Comparison of ENCODE assay signal across 22 cellular contexts in the genomic region with DNA sequence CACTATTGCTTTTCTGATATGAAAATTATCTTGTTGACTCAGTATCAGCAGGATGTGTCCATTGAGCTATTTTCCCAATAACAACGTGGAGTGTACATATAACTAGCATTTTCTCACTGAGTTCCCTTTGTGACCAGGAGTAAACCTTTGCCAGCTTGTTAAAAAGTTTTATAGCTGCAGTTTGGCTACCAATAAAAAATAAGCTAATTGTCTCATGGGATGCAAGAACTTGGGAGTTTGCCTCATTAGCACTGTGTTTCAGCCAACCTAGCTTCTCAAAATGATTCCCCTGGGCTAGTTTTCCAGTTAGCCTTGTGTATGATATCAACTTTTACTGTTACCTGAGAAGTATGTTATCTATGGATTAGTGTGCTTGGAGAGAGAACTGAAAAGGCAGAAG. TPM values are rescaled to one million over a fixed set of nuclear protein-coding genes. Genes with fewer than 3 reads are reported as not detected.
DNase-seq lines count a peak whose midpoint lies in the region; ATAC-seq and TF ChIP-seq lines count a peak whose summit lies in the region.
"Had no signal": no experiment of that assay in that cellular context is flagged by ENCODE, and none has a peak within 500 bp of the region (broad histone marks: within the 10 kb centered on the region; RNA-seq: fewer than 3 reads in every experiment).

No MANE protein-coding gene starts in this region.

- H2AFZ ChIP-seq in OCI-LY3 (ENCODE audit: low read depth, low read length), result 0 out of 2 replicates have a peak overlapping the region, but pooled peaks have one; percentile 22
- H2AFZ ChIP-seq: GM23338 had no signal

- DNase-seq in left colon, result no peak
- no peak for DNase-seq in SK-N-DZ (ENCODE audit: low spot score)
- no peak for DNase-seq in BE2C
- no peak for DNase-seq in DMS153 (lab: John Stamatoyannopoulos, UW)
- no peak for DNase-seq in glutamatergic neuron
- DNase-seq: AML-193; Calu3; CD8-positive, alpha-beta T cell; DMS53; DND-41; EL; HCEC 1CT; HFFc6; Kasumi-1; KG1 had no signal

- no peak overlapping the region for H3K4me3 Mint-ChIP-seq in glutamatergic neuron (ENCODE audit: unreplicated experiment)
- H3K4me3 Mint-ChIP-seq: CD8-positive, alpha-beta T cell; GM23338; HFFc6 had no signal

- intact Hi-C loops in left colon (cut with DNase I, micrococcal nuclease), result no loop called here

- POLR2A ChIA-PET in HEK293 (lab: Yijun Ruan, JAX), result no interaction called here

- no peak overlapping the region for H3K9ac ChIP-seq in OCI-LY3 (ENCODE audit: low read length)
- H3K9ac ChIP-seq: BLaER1 had no signal

- no peak overlapping the region for H3K4me3 ChIP-seq in HEK293 (ENCODE audit: low read depth, low read length)
- H3K4me3 ChIP-seq in OCI-LY3 (ENCODE audit: low read length), result no peak overlapping the region
- H3K4me3 ChIP-seq in BE2C (ENCODE audit: low read depth, low read length), result no peak overlapping the region
- H3K4me3 ChIP-seq: A549, BLaER1, GM23338 had no signal

- H3K27me3 ChIP-seq in OCI-LY3 (ENCODE audit: low read depth, low read length), result no peaks in the 10 kb centered on the region
- H3K27me3 ChIP-seq in BE2C, result no peaks in the 10 kb centered on the region; the same call in 1 of the 2 replicates
- H3K27me3 ChIP-seq: BLaER1 had no signal

- H3K79me2 ChIP-seq in OCI-LY3 (ENCODE audit: low read length), result no peaks in the 10 kb centered on the region

- CTCF ChIA-PET in HEK293 (lab: Yijun Ruan, JAX), result interaction anchor here (0.9 kb wide), 1 partner anchor 15 kb away, joined by 5 read pairs; no protein-coding TSS in a partner anchor

- peaks cover 5% of the 10 kb centered on the region for H3K27me3 Mint-ChIP-seq in glutamatergic neuron (ENCODE audit: unreplicated experiment)

- H3K27ac ChIP-seq in HEK293 (ENCODE audit: extremely low read depth, low read depth, low read length) (peak overlapping the region; percentile 60), OCI-LY3 (ENCODE audit: low read length) (no peak overlapping the region)
- H3K27ac ChIP-seq: A549, BLaER1 had no signal

- H3K27ac Mint-ChIP-seq in glutamatergic neuron (ENCODE audit: unreplicated experiment), result no peak overlapping the region
- H3K27ac Mint-ChIP-seq: CD8-positive, alpha-beta T cell; GM23338; HFFc6 had no signal

- H3K4me2 ChIP-seq in OCI-LY3 (ENCODE audit: low read length), result no peak overlapping the region
- H3K4me2 ChIP-seq: A549, BLaER1, GM23338 had no signal

- H4K20me1 ChIP-seq in OCI-LY3 (ENCODE audit: insufficient read depth, low read length), result no peaks in the 10 kb centered on the region
- H4K20me1 ChIP-seq: BLaER1 had no signal

- TF ChIP-seq CTCF in HEK293 (tag by site-specific recombination; IDR thresholded peaks at IDR 0.05) (no peak), OCI-LY3 (IDR thresholded peaks at IDR 0.05; ENCODE audit: low read depth, low read length) (no peak), BE2C (IDR thresholded peaks at IDR 0.05; ENCODE audit: low read depth, low read length) (no peak), glutamatergic neuron (IDR thresholded peaks at IDR 0.05; ENCODE audit: partially characterized antibody, unreplicated experiment) (no peak)

- H3K9me3 ChIP-seq in HEK293 (ENCODE audit: control insufficient read depth, insufficient read depth, low read depth, low read length) (no peaks in the 10 kb centered on the region), OCI-LY3 (ENCODE audit: insufficient read depth, low read length) (no peaks in the 10 kb centered on the region), BE2C (no peaks in the 10 kb centered on the region)
- H3K9me3 ChIP-seq: A549, BLaER1 had no signal

- H3K9me3 Mint-ChIP-seq in glutamatergic neuron (ENCODE audit: unreplicated experiment), result no peaks in the 10 kb centered on the region
- H3K9me3 Mint-ChIP-seq: CD8-positive, alpha-beta T cell; GM23338; HFFc6 had no signal

- H3K4me1 ChIP-seq in HEK293 (ENCODE audit: control insufficient read depth, insufficient read depth, low read length) (no peaks in the 10 kb centered on the region), OCI-LY3 (ENCODE audit: low read length) (peaks cover 4% of the 10 kb centered on the region; the same call in 1 of the 2 replicates), BE2C (no peaks in the 10 kb centered on the region)
- H3K4me1 ChIP-seq: BLaER1 had no signal

- no peaks in the 10 kb centered on the region for H3K36me3 ChIP-seq in HEK293 (ENCODE audit: control insufficient read depth in 2 of 2, insufficient read depth in 1 of 2, low read length in 2 of 2)
- H3K36me3 ChIP-seq in OCI-LY3 (replicated peaks; ENCODE audit: low read depth, low read length), result no peaks in the 10 kb centered on the region
- no peaks in the 10 kb centered on the region for H3K36me3 ChIP-seq in BE2C
- H3K36me3 ChIP-seq: BLaER1 had no signal

- H3K4me1 Mint-ChIP-seq in glutamatergic neuron (ENCODE audit: low read depth, unreplicated experiment), result no peaks in the 10 kb centered on the region

- H3K36me3 Mint-ChIP-seq in glutamatergic neuron (ENCODE audit: unreplicated experiment), result no peaks in the 10 kb centered on the region
- H3K36me3 Mint-ChIP-seq: CD8-positive, alpha-beta T cell had no signal

- ATAC-seq in left colon, result peak; percentile 71
- ATAC-seq: A549; CD8-positive, alpha-beta T cell; GM23338; HepG2 had no signal

TF ChIP-seq in HEK293, 187 proteins besides CTCF, POLR2A, EP300 and RAD21 (continues in another document):
- TF ChIP-seq ZNF175 (tag by site-specific recombination; IDR thresholded peaks at IDR 0.05) (no peak), ZNF701 (tag by site-specific recombination; IDR thresholded peaks at IDR 0.05) (no peak), ZNF157 (tag by site-specific recombination; IDR thresholded peaks at IDR 0.05) (no peak), ZNF561 (tag by site-specific recombination; IDR thresholded peaks at IDR 0.05; ENCODE audit: borderline replicate concordance) (peak; percentile 56; the same call in 1 of the 2 replicates), ZFP37 (tag by site-specific recombination; IDR thresholded peaks at IDR 0.05) (no peak), ZNF792 (tag by site-specific recombination; IDR thresholded peaks at IDR 0.05) (peak; percentile 62; the same call in 1 of the 2 replicates), ZIC2 (tag by site-specific recombination; IDR thresholded peaks at IDR 0.05) (peak; percentile 13; the same call in 1 of the 2 replicates), ZBTB48 (tag by site-specific recombination; IDR thresholded peaks at IDR 0.05) (no peak), ZNF626 (tag by site-specific recombination; IDR thresholded peaks at IDR 0.05) (no peak)
- TF ChIP-seq, protein P1, sequence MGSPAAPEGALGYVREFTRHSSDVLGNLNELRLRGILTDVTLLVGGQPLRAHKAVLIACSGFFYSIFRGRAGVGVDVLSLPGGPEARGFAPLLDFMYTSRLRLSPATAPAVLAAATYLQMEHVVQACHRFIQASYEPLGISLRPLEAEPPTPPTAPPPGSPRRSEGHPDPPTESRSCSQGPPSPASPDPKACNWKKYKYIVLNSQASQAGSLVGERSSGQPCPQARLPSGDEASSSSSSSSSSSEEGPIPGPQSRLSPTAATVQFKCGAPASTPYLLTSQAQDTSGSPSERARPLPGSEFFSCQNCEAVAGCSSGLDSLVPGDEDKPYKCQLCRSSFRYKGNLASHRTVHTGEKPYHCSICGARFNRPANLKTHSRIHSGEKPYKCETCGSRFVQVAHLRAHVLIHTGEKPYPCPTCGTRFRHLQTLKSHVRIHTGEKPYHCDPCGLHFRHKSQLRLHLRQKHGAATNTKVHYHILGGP (tag by site-specific recombination; IDR thresholded peaks at IDR 0.05), result no peak
- TF ChIP-seq, protein P2, sequence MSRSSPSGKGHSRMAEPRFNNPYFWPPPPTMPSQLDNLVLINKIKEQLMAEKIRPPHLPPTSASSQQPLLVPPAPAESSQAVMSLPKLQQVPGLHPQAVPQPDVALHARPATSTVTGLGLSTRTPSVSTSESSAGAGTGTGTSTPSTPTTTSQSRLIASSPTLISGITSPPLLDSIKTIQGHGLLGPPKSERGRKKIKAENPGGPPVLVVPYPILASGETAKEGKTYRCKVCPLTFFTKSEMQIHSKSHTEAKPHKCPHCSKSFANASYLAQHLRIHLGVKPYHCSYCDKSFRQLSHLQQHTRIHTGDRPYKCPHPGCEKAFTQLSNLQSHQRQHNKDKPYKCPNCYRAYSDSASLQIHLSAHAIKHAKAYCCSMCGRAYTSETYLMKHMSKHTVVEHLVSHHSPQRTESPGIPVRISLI (tag by site-specific recombination; IDR thresholded peaks at IDR 0.05), result no peak

RNA-seq across cellular contexts. Expression of a gene that starts 24.9 kb away (rescaled TPM):
- total RNA-seq in left colon (10 to 100 TPM; 61.3 to 84.7 TPM), glutamatergic neuron (ENCODE audit: unreplicated experiment) (250 TPM)
- polyA plus RNA-seq in SK-N-DZ (2014; cell fraction: cytosol; rRNA removed), result 35.5 and 43.6 TPM in 2 replicates
- polyA plus RNA-seq in SK-N-DZ (2014; cell fraction: nucleus; rRNA removed), result 27.1 and 29.5 TPM in 2 replicates
- polyA plus RNA-seq in BE2C (2012; ENCODE audit: insufficient read depth, insufficient read length, low read depth), result 58.4 TPM

RNA-seq across cellular contexts. Expression of a gene that starts 43.3 kb away (rescaled TPM):
- under 1 TPM in 1 of 2 donors, not detected in 1; 0.17 TPM for total RNA-seq in left colon
- polyA plus RNA-seq in SK-N-DZ (2014; cell fraction: cytosol; rRNA removed), result not detected in 2 replicates
- polyA plus RNA-seq in SK-N-DZ (2014; cell fraction: nucleus; rRNA removed), result not detected in 2 replicates
- polyA plus RNA-seq in BE2C (2012; ENCODE audit: insufficient read depth, insufficient read length, low read depth), result not detected
- total RNA-seq in glutamatergic neuron (ENCODE audit: unreplicated experiment), result not detected
- total RNA-seq: Calu3, G401, HepG2 had no signal
- polyA plus RNA-seq: HepG2 had no signal
